ENCODE assay signal across 8 cellular contexts in the genomic region with DNA sequence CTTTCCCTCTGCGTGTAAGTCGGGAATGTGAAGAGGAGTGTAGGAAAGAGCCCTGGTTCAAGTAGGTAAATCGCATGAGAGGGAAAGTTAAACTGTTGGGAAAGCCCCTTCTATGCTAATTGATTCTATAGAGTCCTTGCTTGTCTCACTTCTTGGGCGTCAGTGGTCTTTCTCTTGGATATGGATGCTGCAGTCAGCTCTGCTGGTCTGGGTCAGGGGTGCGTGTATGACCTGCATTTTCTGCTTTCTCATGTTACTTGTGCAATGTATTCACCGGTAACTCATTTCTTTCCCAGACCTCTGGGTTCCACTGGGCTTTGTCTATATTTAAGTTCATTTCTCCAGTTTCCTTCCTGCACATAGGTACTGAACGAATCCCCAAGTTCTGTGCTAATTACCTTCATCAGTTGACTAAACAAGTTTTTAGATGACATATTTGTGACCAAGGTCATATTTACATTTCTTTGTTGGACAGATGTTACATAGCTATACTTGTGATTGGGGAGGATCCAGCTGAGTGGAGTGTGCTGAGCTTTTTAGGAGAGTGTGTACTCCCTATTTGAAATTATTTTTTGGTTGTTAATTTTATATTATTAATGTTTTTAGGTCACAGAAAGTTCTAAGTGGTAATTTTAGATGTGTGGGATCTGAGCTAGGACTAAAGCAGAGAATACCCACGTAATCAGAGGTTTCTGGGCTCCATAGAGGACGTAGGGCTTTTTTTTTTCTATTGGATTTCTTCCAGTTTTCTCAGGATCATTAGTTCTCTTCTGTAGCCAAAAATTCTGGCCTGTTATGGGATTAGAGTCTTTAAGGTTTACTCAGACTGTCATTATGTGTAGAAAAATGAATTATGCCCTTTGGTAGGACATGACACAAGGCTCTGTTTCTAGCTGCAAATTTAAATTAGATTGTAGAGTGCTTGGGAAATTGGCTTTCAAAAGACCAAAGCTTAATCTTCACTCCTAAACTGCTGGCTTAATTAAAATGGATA. TPM values are rescaled to one million over a fixed set of nuclear protein-coding genes. Genes with fewer than 3 reads are reported as not detected.
DNase-seq lines count a peak whose midpoint lies in the region; ATAC-seq and TF ChIP-seq lines count a peak whose summit lies in the region.

No MANE protein-coding gene starts in this region.

- no peaks in the 10 kb centered on the region for H3K9me3 Mint-ChIP-seq in activated naive CD4-positive, alpha-beta T cell treated with anti-CD3 and anti-CD28 coated beads for 36 hours

- H3K36me3 Mint-ChIP-seq in activated naive CD4-positive, alpha-beta T cell treated with anti-CD3 and anti-CD28 coated beads for 36 hours (ENCODE audit: low read depth), result peaks cover 36% of the 10 kb centered on the region

- peak overlapping the region; percentile 99 for H3K4me3 Mint-ChIP-seq in activated naive CD4-positive, alpha-beta T cell treated with anti-CD3 and anti-CD28 coated beads for 36 hours

- peak; percentile 33 for DNase-seq in NCI-H748 (lab: John Stamatoyannopoulos, UW; ENCODE audit: unreplicated experiment)
- DNase-seq in NCI-H748 treated with DMSO at 0.1 percent for 48 hours (lab: John Stamatoyannopoulos, UW), result no peak
- DNase-seq in MG63, result no peak
- DNase-seq in activated naive CD4-positive, alpha-beta T cell treated with anti-CD3 and anti-CD28 coated beads for 36 hours, result peak; percentile 44
- peak; percentile 42 for DNase-seq in glomerular visceral epithelial cell (ENCODE audit: extremely low spot score)
- no peak for DNase-seq in retinal pigment epithelial cell (ENCODE audit: low read depth)
- no peak for DNase-seq in NCI-H1417 treated with DMSO at 0.1 percent for 48 hours (lab: John Stamatoyannopoulos, UW)

- H3K27me3 Mint-ChIP-seq in activated naive CD4-positive, alpha-beta T cell treated with anti-CD3 and anti-CD28 coated beads for 36 hours (ENCODE audit: low read depth), result no peaks in the 10 kb centered on the region

- peak overlapping the region; percentile 85 for H3K4me3 ChIP-seq in MG63
- peak overlapping the region; percentile 96 for H3K4me3 ChIP-seq in retinal pigment epithelial cell (ENCODE audit: low read length)

- no peaks in the 10 kb centered on the region for H3K27me3 ChIP-seq in MG63

- H3K9me3 ChIP-seq in MG63, result no peaks in the 10 kb centered on the region

- intact Hi-C loops in activated naive CD4-positive, alpha-beta T cell treated with anti-CD3 and anti-CD28 coated beads for 36 hours (cut with micrococcal nuclease), result loop anchor here (1.0 to 5.0 kb wide), 4 partner anchors 10 to 793 kb away; no protein-coding TSS in a partner anchor

- ATAC-seq in GM21717 (IDR thresholded peaks at IDR 0.05; ENCODE audit: unreplicated experiment), result no peak

- peaks cover 65% of the 10 kb centered on the region for H3K4me1 Mint-ChIP-seq in activated naive CD4-positive, alpha-beta T cell treated with anti-CD3 and anti-CD28 coated beads for 36 hours (ENCODE audit: low read depth)

- CTCF ChIA-PET in activated naive CD4-positive, alpha-beta T cell treated with anti-CD3 and anti-CD28 coated beads for 36 hours (lab: Charles Lee), result interaction anchor here (0.6 to 1.4 kb wide), 9 partner anchors 19 to 102 kb away, joined by 3 to 4 read pairs (median 3); partner anchors contain the start of gene THUMPD3

- TF ChIP-seq CTCF in retinal pigment epithelial cell (conservative IDR thresholded peaks at IDR 0.05; ENCODE audit: low read depth, low read length), result no peak

- H3K36me3 ChIP-seq in MG63, result peaks cover 22% of the 10 kb centered on the region

- H3K27ac Mint-ChIP-seq in activated naive CD4-positive, alpha-beta T cell treated with anti-CD3 and anti-CD28 coated beads for 36 hours, result peak overlapping the region; percentile 100

RNA-seq across cellular contexts. Expression of gene SETD5, which starts 1.6 kb away (rescaled TPM):
- 18.4 and 33.9 TPM in 2 replicates for total RNA-seq in MG63 (2014; rRNA removed; shearing (Covaris generic); ENCODE audit: low replicate concordance)
- 100 to 1,000 TPM; 125 to 133 TPM for total RNA-seq in activated naive CD4-positive, alpha-beta T cell treated with anti-CD3 and anti-CD28 coated beads for 36 hours

RNA-seq across cellular contexts. Expression of gene THUMPD3, which starts 36.2 kb away (rescaled TPM):
- total RNA-seq in MG63 (2014; rRNA removed; shearing (Covaris generic); ENCODE audit: low replicate concordance), result 31.3 and 101 TPM in 2 replicates
- total RNA-seq in activated naive CD4-positive, alpha-beta T cell treated with anti-CD3 and anti-CD28 coated beads for 36 hours, result 10 to 100 TPM; 46.0 to 48.9 TPM

Comparison
In these comparisons a context has a peak if more than half of its experiments do, and no peak if none do; other contexts are left out.
1. DNase-seq: peak in NCI-H748 (single experiment), activated naive CD4-positive, alpha-beta T cell treated with anti-CD3 and anti-CD28 coated beads for 36 hours (single experiment) and glomerular visceral epithelial cell (single experiment); none in NCI-H748 treated with DMSO at 0.1 percent for 48 hours (single experiment), MG63 (single experiment), retinal pigment epithelial cell (single experiment) and NCI-H1417 treated with DMSO at 0.1 percent for 48 hours (single experiment).